In genomic region chr5:41871866-41872265, GRCh38 we compare ENCODE assay signal across 9 cellular contexts. TPM values are rescaled to one million over a fixed set of nuclear protein-coding genes. Genes with fewer than 3 reads are reported as not detected.
DNase-seq lines count a peak whose midpoint lies in the region; ATAC-seq, FAIRE-seq and TF ChIP-seq lines count a peak whose summit lies in the region.
"Had no signal": no experiment of that assay in that cellular context is flagged by ENCODE, and none has a peak within 500 bp of the region (broad histone marks: within the 10 kb centered on the region; RNA-seq: fewer than 3 reads in every experiment).

No MANE protein-coding gene starts in this region.

- H3K9me3 ChIP-seq in HEK293 (ENCODE audit: control insufficient read depth, insufficient read depth, low read depth, low read length) = no peaks in the 10 kb centered on the region
- no peaks in the 10 kb centered on the region for H3K9me3 ChIP-seq in ascending aorta
- H3K9me3 ChIP-seq in thoracic aorta = no peaks in the 10 kb centered on the region
- no peaks in the 10 kb centered on the region for H3K9me3 ChIP-seq in small intestine (ENCODE audit: control insufficient read depth, low read depth)

- POLR2A ChIA-PET in HEK293 (lab: Yijun Ruan, JAX) = interaction anchor here (3.5 kb wide), 1 partner anchor 32 kb away, joined by 30 read pairs; the partner anchor contains the start of gene RIMOC1

- ATAC-seq in thoracic aorta (ENCODE audit: insufficient number of reproducible peaks, low FRiP score, low read depth) = peak; percentile 75

- H3K27ac ChIP-seq in HEK293 (ENCODE audit: extremely low read depth, low read depth, low read length) (no peak overlapping the region), ascending aorta (peak overlapping the region; percentile 95 to 97), thoracic aorta (peak overlapping the region; percentile 99), small intestine (ENCODE audit: low read depth in 1 of 2, low read length in 1 of 2) (no peak overlapping the region)

- FAIRE-seq in small intestine (lab: Jason Lieb, UNC) = no peak

- H3K36me3 ChIP-seq in HEK293 (ENCODE audit: control insufficient read depth in 2 of 2, insufficient read depth in 1 of 2, low read length in 2 of 2) = no peaks in the 10 kb centered on the region
- no peaks in the 10 kb centered on the region for H3K36me3 ChIP-seq in ascending aorta
- no peaks in the 10 kb centered on the region for H3K36me3 ChIP-seq in thoracic aorta
- H3K36me3 ChIP-seq in small intestine (ENCODE audit: control insufficient read depth in 2 of 2, insufficient read depth in 2 of 2, low read length in 2 of 2) = peaks cover 0 to under 1% of the 10 kb centered on the region in 2 donors

- intact Hi-C loops in ascending aorta (cut with DNase I) = no loop called here

- H3K27me3 ChIP-seq in ascending aorta (no peaks in the 10 kb centered on the region), thoracic aorta (replicated peaks; ENCODE audit: insufficient read depth) (no peaks in the 10 kb centered on the region), small intestine (ENCODE audit: control insufficient read depth in 2 of 2, insufficient read depth in 2 of 2, low read length in 2 of 2) (no peaks in the 10 kb centered on the region)
- H3K27me3 ChIP-seq: dorsolateral prefrontal cortex had no signal

- H3K4me1 ChIP-seq in HEK293 (ENCODE audit: control insufficient read depth, insufficient read depth, low read length) (peaks cover 4% of the 10 kb centered on the region), ascending aorta (peaks cover 0 to 20% of the 10 kb centered on the region in 2 donors), thoracic aorta (ENCODE audit: control insufficient read depth in 1 of 2, low read depth in 2 of 2) (peaks cover 0 to 36% of the 10 kb centered on the region in 2 donors), small intestine (ENCODE audit: control insufficient read depth in 2 of 2, insufficient read depth in 1 of 2, low read depth in 1 of 2, low read length in 1 of 2) (no peaks in the 10 kb centered on the region)

- no peak overlapping the region for H3K4me3 ChIP-seq in HEK293 (ENCODE audit: low read depth, low read length)
- no peak overlapping the region for H3K4me3 ChIP-seq in ascending aorta
- no peak overlapping the region for H3K4me3 ChIP-seq in thoracic aorta
- no peak overlapping the region for H3K4me3 ChIP-seq in small intestine (ENCODE audit: low read depth in 1 of 2, low read length in 2 of 2)

- DNase-seq in ascending aorta (ENCODE audit: low spot score in 2 of 2) = peak in 1 of 2 donors; percentile 87
- peak; percentile 40 for DNase-seq in globus pallidus (ENCODE audit: low spot score)
- DNase-seq in thoracic aorta (ENCODE audit: low spot score) = no peak
- DNase-seq in small intestine = no peak
- no peak for DNase-seq in NCI-H2107 treated with DMSO at 0.1 percent for 48 hours (lab: John Stamatoyannopoulos, UW; ENCODE audit: unreplicated experiment)
- no peak for DNase-seq in activated naive CD4-positive, alpha-beta T cell (lab: John Stamatoyannopoulos, UW)
- DNase-seq: OCI-M1 had no signal

- CTCF ChIA-PET in HEK293 (lab: Yijun Ruan, JAX) = interaction anchor here (0.9 kb wide), 1 partner anchor 15 kb away, joined by 3 read pairs; no protein-coding TSS in a partner anchor

- TF ChIP-seq CTCF in HEK293 (tag by site-specific recombination; IDR thresholded peaks at IDR 0.05) (no peak), ascending aorta (IDR thresholded peaks at IDR 0.05) (no peak), thoracic aorta (IDR thresholded peaks at IDR 0.05) (no peak)

- 75 to 94% (median 88%) methylated on average over 2 of the region's 2 CpGs for WGBS in small intestine, 3 donors

TF ChIP-seq in HEK293, 187 proteins besides CTCF, POLR2A, EP300 and RAD21 (continues in another document):
- TF ChIP-seq ZNF366 (tag by site-specific recombination; conservative IDR thresholded peaks at IDR 0.05) = 0 out of 2 replicates have a peak, but pooled peaks have one; percentile 40
- 0 out of 2 replicates have a peak, but pooled peaks have one; percentile 32 for TF ChIP-seq ZNF24 (tag by site-specific recombination; IDR thresholded peaks at IDR 0.05)
- TF ChIP-seq ZNF843 (tag by site-specific recombination; IDR thresholded peaks at IDR 0.05) = 0 out of 2 replicates have a peak, but pooled peaks have one; percentile 15
- TF ChIP-seq ZNF626 (tag by site-specific recombination; IDR thresholded peaks at IDR 0.05) = no peak
- TF ChIP-seq ZBTB44 (tag by site-specific recombination; IDR thresholded peaks at IDR 0.05) = peak; percentile 73
- 0 out of 2 replicates have a peak, but pooled peaks have one; percentile 24 for TF ChIP-seq ZNF10 (tag by site-specific recombination; IDR thresholded peaks at IDR 0.05)
- no peak for TF ChIP-seq GLIS2 (tag by site-specific recombination; IDR thresholded peaks at IDR 0.05)
- TF ChIP-seq ZNF19 (tag by site-specific recombination; IDR thresholded peaks at IDR 0.05; ENCODE audit: low read depth) = no peak
- TF ChIP-seq ZBTB1 (tag by site-specific recombination; IDR thresholded peaks at IDR 0.05) = no peak
- no peak for TF ChIP-seq ZNF501 (tag by site-specific recombination; IDR thresholded peaks at IDR 0.05)
- TF ChIP-seq ZNF174 (tag by site-specific recombination; IDR thresholded peaks at IDR 0.05) = no peak
- peak; percentile 26; the same call in 1 of the 2 replicates for TF ChIP-seq ZBTB20 (tag by site-specific recombination; IDR thresholded peaks at IDR 0.05)
- no peak for TF ChIP-seq ZBTB8A (tag by site-specific recombination; IDR thresholded peaks at IDR 0.05)
- peak; percentile 81 for TF ChIP-seq ZNF629 (tag by site-specific recombination; IDR thresholded peaks at IDR 0.05)
- TF ChIP-seq MZF1 (tag by site-specific recombination; IDR thresholded peaks at IDR 0.05; ENCODE audit: borderline replicate concordance) = peak; percentile 16; the same call in 1 of the 2 replicates
- TF ChIP-seq GLI4 (tag by site-specific recombination; IDR thresholded peaks at IDR 0.05) = no peak
- peak; percentile 67; the same call in 1 of the 2 replicates for TF ChIP-seq ZEB2 (tag by site-specific recombination; IDR thresholded peaks at IDR 0.05)
- peak; percentile 91 for TF ChIP-seq PRDM6 (tag by site-specific recombination; IDR thresholded peaks at IDR 0.05)
- TF ChIP-seq EGR2 (tag by site-specific recombination; IDR thresholded peaks at IDR 0.05; ENCODE audit: low read depth) = no peak
- TF ChIP-seq MEIS1 (CRISPR knock-in tag; IDR thresholded peaks at IDR 0.05; ENCODE audit: borderline replicate concordance) = no peak
- TF ChIP-seq PRDM1 (tag by site-specific recombination; IDR thresholded peaks at IDR 0.05) = 0 out of 2 replicates have a peak, but pooled peaks have one; percentile 18
- TF ChIP-seq ZNF423 (tag by site-specific recombination; IDR thresholded peaks at IDR 0.05) = no peak
- 0 out of 2 replicates have a peak, but pooled peaks have one; percentile 35 for TF ChIP-seq ZBTB21 (tag by site-specific recombination; IDR thresholded peaks at IDR 0.05)
- no peak for TF ChIP-seq ZBTB7A (tag by site-specific recombination; IDR thresholded peaks at IDR 0.05; ENCODE audit: low read depth)

RNA-seq across cellular contexts. Expression of gene OXCT1, which starts 1.6 kb away (rescaled TPM):
- total RNA-seq in ascending aorta (3.1 TPM), thoracic aorta (10 to 100 TPM; 19.6 to 30.6 TPM)
- 10 to 100 TPM in 1 of 3 donors, 1 to 10 TPM in 2; 2.9 to 29.8 (median 3.8) TPM for polyA plus RNA-seq in small intestine

RNA-seq across cellular contexts. Expression of gene RIMOC1, which starts 32.3 kb away (rescaled TPM):
- total RNA-seq in ascending aorta = 11.1 TPM
- total RNA-seq in thoracic aorta = 10 to 100 TPM; 14.1 to 22.9 TPM
- 1 to 10 TPM; 3.8 to 8.4 (median 5.1) TPM for polyA plus RNA-seq in small intestine

RNA-seq across cellular contexts. Expression of gene FBXO4, which starts 53.2 kb away (rescaled TPM):
- total RNA-seq in ascending aorta (0.64 TPM), thoracic aorta (10 to 100 TPM; 16.2 TPM)
- polyA plus RNA-seq in small intestine = 10 to 100 TPM; 11.1 to 18.1 (median 13.3) TPM

Comparison
In these comparisons a context has a peak if more than half of its experiments do, and no peak if none do; other contexts are left out.
1. H3K27ac ChIP-seq: peak in ascending aorta (2 of 2) and thoracic aorta (2 of 2); none in HEK293 (single experiment) and small intestine (0 of 2).
2. RNA of gene FBXO4, which starts 53.2 kb away (total RNA-seq): 16.2 TPM in thoracic aorta; 0.64 TPM in ascending aorta (single experiment); every median in the first group is over 10 times any median in the second.